In the genomic region with DNA sequence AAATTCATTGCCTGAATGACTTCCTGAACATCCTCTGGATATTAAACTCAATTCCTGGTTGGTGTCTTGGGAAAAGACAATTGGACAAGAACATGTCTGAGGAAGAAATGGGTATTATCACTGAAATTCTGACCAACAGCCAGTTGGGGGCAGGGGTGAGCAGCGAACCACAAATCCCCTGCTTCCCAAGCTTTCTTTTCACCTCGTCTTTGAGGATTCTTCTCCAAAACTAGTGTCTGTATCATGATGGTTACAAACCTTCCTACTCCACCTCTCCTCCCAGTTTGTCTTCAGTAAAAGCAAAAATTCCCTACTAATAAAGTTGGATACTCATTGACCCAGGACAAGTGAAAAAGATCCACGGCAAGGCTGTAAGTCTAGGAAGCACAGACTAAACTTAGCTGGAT, we compare ENCODE assay signal across 1 cellular context.
A peak's percentile ranks its signal among the peaks of the same experiment; 100 is the strongest.
TF ChIP-seq lines count a peak whose summit lies in the region.

No MANE protein-coding gene starts in this region.

TF ChIP-seq in K562, 482 proteins besides CTCF, POLR2A, EP300 and RAD21 (continued from another document and continues in another):
- TF ChIP-seq, protein P1, sequence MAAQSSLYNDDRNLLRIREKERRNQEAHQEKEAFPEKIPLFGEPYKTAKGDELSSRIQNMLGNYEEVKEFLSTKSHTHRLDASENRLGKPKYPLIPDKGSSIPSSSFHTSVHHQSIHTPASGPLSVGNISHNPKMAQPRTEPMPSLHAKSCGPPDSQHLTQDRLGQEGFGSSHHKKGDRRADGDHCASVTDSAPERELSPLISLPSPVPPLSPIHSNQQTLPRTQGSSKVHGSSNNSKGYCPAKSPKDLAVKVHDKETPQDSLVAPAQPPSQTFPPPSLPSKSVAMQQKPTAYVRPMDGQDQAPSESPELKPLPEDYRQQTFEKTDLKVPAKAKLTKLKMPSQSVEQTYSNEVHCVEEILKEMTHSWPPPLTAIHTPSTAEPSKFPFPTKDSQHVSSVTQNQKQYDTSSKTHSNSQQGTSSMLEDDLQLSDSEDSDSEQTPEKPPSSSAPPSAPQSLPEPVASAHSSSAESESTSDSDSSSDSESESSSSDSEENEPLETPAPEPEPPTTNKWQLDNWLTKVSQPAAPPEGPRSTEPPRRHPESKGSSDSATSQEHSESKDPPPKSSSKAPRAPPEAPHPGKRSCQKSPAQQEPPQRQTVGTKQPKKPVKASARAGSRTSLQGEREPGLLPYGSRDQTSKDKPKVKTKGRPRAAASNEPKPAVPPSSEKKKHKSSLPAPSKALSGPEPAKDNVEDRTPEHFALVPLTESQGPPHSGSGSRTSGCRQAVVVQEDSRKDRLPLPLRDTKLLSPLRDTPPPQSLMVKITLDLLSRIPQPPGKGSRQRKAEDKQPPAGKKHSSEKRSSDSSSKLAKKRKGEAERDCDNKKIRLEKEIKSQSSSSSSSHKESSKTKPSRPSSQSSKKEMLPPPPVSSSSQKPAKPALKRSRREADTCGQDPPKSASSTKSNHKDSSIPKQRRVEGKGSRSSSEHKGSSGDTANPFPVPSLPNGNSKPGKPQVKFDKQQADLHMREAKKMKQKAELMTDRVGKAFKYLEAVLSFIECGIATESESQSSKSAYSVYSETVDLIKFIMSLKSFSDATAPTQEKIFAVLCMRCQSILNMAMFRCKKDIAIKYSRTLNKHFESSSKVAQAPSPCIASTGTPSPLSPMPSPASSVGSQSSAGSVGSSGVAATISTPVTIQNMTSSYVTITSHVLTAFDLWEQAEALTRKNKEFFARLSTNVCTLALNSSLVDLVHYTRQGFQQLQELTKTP (IDR thresholded peaks at IDR 0.05; ENCODE audit: low read depth in 1 of 2, partially characterized antibody in 2 of 2): peak in 1 of 2 experiments; percentile 42
- no peak for TF ChIP-seq CAMTA2 (CRISPR knock-in tag; conservative IDR thresholded peaks at IDR 0.05)
- TF ChIP-seq, protein P2, sequence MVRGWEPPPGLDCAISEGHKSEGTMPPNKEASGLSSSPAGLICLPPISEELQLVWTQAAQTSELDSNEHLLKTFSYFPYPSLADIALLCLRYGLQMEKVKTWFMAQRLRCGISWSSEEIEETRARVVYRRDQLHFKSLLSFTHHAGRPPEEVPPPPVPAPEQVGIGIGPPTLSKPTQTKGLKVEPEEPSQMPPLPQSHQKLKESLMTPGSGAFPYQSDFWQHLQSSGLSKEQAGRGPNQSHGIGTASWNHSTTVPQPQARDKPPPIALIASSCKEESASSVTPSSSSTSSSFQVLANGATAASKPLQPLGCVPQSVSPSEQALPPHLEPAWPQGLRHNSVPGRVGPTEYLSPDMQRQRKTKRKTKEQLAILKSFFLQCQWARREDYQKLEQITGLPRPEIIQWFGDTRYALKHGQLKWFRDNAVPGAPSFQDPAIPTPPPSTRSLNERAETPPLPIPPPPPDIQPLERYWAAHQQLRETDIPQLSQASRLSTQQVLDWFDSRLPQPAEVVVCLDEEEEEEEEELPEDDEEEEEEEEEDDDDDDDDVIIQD (CRISPR knock-in tag; IDR thresholded peaks at IDR 0.05): no peak
- no peak for TF ChIP-seq PRMT5 (CRISPR knock-in tag; IDR thresholded peaks at IDR 0.05)
- TF ChIP-seq CBX3 (IDR thresholded peaks at IDR 0.05; ENCODE audit: borderline replicate concordance in 1 of 2, low read length in 2 of 2): peak in 1 of 2 experiments; percentile 50; a peak in 1 of 3 replicates
- peak; percentile 90 for TF ChIP-seq BRD9 (IDR thresholded peaks at IDR 0.05; ENCODE audit: low read depth, partially characterized antibody)
- TF ChIP-seq RCOR1 (IDR thresholded peaks at IDR 0.05; ENCODE audit: borderline replicate concordance in 1 of 2, low read depth in 2 of 2, low read length in 2 of 2): peak in 1 of 2 experiments; percentile 35; a peak in 1 of 4 replicates
- TF ChIP-seq TAF15 (IDR thresholded peaks at IDR 0.05; ENCODE audit: low read depth, low read length): no peak
- TF ChIP-seq ZNF695 (CRISPR knock-in tag; IDR thresholded peaks at IDR 0.05): no peak
- 0 out of 2 replicates have a peak, but pooled peaks have one; percentile 14 for TF ChIP-seq RB1 (IDR thresholded peaks at IDR 0.05; ENCODE audit: low read depth)
- no peak for TF ChIP-seq ZNF274 (IDR thresholded peaks at IDR 0.05; ENCODE audit: borderline replicate concordance, low read depth, low read length)
- TF ChIP-seq ZNF766 (CRISPR knock-in tag; conservative IDR thresholded peaks at IDR 0.05): no peak
- no peak for TF ChIP-seq SIN3A (IDR thresholded peaks at IDR 0.05; ENCODE audit: borderline replicate concordance in 2 of 2, control insufficient read depth in 1 of 2, low read depth in 2 of 2, low read length in 2 of 2)
- no peak for TF ChIP-seq TRIM24 (IDR thresholded peaks at IDR 0.05)
- TF ChIP-seq GABPB1 (CRISPR knock-in tag; IDR thresholded peaks at IDR 0.05): no peak
- no peak for TF ChIP-seq RFX5 (IDR thresholded peaks at IDR 0.05; ENCODE audit: low read depth, low read length)
- TF ChIP-seq, protein P3, sequence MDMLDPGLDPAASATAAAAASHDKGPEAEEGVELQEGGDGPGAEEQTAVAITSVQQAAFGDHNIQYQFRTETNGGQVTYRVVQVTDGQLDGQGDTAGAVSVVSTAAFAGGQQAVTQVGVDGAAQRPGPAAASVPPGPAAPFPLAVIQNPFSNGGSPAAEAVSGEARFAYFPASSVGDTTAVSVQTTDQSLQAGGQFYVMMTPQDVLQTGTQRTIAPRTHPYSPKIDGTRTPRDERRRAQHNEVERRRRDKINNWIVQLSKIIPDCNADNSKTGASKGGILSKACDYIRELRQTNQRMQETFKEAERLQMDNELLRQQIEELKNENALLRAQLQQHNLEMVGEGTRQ (CRISPR knock-in tag; IDR thresholded peaks at IDR 0.05): no peak
- no peak for TF ChIP-seq SRF (CRISPR knock-in tag; IDR thresholded peaks at IDR 0.05)
- TF ChIP-seq GABPB2 (CRISPR knock-in tag; conservative IDR thresholded peaks at IDR 0.05): no peak
- TF ChIP-seq CC2D1A (IDR thresholded peaks at IDR 0.05): peak; percentile 74
- TF ChIP-seq FIP1L1 (IDR thresholded peaks at IDR 0.05; ENCODE audit: low read depth, low read length, poor library complexity, severe bottlenecking): no peak
- TF ChIP-seq ZNF583 (CRISPR knock-in tag; IDR thresholded peaks at IDR 0.05): 0 out of 2 replicates have a peak, but pooled peaks have one; percentile 39
- no peak for TF ChIP-seq OTX1 (CRISPR knock-in tag; IDR thresholded peaks at IDR 0.05)
- no peak for TF ChIP-seq ZNF165 (CRISPR knock-in tag; IDR thresholded peaks at IDR 0.05; ENCODE audit: borderline replicate concordance)
- TF ChIP-seq TRIM28 (IDR thresholded peaks at IDR 0.05): no peak
- TF ChIP-seq HDAC6 (IDR thresholded peaks at IDR 0.05; ENCODE audit: low read depth, low read length): no peak
- TF ChIP-seq, protein P4, sequence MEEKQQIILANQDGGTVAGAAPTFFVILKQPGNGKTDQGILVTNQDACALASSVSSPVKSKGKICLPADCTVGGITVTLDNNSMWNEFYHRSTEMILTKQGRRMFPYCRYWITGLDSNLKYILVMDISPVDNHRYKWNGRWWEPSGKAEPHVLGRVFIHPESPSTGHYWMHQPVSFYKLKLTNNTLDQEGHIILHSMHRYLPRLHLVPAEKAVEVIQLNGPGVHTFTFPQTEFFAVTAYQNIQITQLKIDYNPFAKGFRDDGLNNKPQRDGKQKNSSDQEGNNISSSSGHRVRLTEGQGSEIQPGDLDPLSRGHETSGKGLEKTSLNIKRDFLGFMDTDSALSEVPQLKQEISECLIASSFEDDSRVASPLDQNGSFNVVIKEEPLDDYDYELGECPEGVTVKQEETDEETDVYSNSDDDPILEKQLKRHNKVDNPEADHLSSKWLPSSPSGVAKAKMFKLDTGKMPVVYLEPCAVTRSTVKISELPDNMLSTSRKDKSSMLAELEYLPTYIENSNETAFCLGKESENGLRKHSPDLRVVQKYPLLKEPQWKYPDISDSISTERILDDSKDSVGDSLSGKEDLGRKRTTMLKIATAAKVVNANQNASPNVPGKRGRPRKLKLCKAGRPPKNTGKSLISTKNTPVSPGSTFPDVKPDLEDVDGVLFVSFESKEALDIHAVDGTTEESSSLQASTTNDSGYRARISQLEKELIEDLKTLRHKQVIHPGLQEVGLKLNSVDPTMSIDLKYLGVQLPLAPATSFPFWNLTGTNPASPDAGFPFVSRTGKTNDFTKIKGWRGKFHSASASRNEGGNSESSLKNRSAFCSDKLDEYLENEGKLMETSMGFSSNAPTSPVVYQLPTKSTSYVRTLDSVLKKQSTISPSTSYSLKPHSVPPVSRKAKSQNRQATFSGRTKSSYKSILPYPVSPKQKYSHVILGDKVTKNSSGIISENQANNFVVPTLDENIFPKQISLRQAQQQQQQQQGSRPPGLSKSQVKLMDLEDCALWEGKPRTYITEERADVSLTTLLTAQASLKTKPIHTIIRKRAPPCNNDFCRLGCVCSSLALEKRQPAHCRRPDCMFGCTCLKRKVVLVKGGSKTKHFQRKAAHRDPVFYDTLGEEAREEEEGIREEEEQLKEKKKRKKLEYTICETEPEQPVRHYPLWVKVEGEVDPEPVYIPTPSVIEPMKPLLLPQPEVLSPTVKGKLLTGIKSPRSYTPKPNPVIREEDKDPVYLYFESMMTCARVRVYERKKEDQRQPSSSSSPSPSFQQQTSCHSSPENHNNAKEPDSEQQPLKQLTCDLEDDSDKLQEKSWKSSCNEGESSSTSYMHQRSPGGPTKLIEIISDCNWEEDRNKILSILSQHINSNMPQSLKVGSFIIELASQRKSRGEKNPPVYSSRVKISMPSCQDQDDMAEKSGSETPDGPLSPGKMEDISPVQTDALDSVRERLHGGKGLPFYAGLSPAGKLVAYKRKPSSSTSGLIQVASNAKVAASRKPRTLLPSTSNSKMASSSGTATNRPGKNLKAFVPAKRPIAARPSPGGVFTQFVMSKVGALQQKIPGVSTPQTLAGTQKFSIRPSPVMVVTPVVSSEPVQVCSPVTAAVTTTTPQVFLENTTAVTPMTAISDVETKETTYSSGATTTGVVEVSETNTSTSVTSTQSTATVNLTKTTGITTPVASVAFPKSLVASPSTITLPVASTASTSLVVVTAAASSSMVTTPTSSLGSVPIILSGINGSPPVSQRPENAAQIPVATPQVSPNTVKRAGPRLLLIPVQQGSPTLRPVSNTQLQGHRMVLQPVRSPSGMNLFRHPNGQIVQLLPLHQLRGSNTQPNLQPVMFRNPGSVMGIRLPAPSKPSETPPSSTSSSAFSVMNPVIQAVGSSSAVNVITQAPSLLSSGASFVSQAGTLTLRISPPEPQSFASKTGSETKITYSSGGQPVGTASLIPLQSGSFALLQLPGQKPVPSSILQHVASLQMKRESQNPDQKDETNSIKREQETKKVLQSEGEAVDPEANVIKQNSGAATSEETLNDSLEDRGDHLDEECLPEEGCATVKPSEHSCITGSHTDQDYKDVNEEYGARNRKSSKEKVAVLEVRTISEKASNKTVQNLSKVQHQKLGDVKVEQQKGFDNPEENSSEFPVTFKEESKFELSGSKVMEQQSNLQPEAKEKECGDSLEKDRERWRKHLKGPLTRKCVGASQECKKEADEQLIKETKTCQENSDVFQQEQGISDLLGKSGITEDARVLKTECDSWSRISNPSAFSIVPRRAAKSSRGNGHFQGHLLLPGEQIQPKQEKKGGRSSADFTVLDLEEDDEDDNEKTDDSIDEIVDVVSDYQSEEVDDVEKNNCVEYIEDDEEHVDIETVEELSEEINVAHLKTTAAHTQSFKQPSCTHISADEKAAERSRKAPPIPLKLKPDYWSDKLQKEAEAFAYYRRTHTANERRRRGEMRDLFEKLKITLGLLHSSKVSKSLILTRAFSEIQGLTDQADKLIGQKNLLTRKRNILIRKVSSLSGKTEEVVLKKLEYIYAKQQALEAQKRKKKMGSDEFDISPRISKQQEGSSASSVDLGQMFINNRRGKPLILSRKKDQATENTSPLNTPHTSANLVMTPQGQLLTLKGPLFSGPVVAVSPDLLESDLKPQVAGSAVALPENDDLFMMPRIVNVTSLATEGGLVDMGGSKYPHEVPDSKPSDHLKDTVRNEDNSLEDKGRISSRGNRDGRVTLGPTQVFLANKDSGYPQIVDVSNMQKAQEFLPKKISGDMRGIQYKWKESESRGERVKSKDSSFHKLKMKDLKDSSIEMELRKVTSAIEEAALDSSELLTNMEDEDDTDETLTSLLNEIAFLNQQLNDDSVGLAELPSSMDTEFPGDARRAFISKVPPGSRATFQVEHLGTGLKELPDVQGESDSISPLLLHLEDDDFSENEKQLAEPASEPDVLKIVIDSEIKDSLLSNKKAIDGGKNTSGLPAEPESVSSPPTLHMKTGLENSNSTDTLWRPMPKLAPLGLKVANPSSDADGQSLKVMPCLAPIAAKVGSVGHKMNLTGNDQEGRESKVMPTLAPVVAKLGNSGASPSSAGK (IDR thresholded peaks at IDR 0.05): no peak
- TF ChIP-seq, protein P5, sequence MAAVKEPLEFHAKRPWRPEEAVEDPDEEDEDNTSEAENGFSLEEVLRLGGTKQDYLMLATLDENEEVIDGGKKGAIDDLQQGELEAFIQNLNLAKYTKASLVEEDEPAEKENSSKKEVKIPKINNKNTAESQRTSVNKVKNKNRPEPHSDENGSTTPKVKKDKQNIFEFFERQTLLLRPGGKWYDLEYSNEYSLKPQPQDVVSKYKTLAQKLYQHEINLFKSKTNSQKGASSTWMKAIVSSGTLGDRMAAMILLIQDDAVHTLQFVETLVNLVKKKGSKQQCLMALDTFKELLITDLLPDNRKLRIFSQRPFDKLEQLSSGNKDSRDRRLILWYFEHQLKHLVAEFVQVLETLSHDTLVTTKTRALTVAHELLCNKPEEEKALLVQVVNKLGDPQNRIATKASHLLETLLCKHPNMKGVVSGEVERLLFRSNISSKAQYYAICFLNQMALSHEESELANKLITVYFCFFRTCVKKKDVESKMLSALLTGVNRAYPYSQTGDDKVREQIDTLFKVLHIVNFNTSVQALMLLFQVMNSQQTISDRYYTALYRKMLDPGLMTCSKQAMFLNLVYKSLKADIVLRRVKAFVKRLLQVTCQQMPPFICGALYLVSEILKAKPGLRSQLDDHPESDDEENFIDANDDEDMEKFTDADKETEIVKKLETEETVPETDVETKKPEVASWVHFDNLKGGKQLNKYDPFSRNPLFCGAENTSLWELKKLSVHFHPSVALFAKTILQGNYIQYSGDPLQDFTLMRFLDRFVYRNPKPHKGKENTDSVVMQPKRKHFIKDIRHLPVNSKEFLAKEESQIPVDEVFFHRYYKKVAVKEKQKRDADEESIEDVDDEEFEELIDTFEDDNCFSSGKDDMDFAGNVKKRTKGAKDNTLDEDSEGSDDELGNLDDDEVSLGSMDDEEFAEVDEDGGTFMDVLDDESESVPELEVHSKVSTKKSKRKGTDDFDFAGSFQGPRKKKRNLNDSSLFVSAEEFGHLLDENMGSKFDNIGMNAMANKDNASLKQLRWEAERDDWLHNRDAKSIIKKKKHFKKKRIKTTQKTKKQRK (IDR thresholded peaks at IDR 0.05; ENCODE audit: borderline replicate concordance, low read depth, low read length): no peak
- peak; percentile 89 for TF ChIP-seq SMC3 (conservative IDR thresholded peaks at IDR 0.05; ENCODE audit: insufficient read depth, low read depth, low read length)
- TF ChIP-seq ARID1B (IDR thresholded peaks at IDR 0.05): 0 out of 2 replicates have a peak, but pooled peaks have one; percentile 11
- TF ChIP-seq HMG20A (CRISPR knock-in tag; conservative IDR thresholded peaks at IDR 0.05): no peak
- no peak for TF ChIP-seq LARP7 (IDR thresholded peaks at IDR 0.05)
- TF ChIP-seq EP400 (IDR thresholded peaks at IDR 0.05): no peak
- no peak for TF ChIP-seq EZH2 (IDR thresholded peaks at IDR 0.05; ENCODE audit: borderline replicate concordance, low read depth, low read length)
- TF ChIP-seq, protein P6, sequence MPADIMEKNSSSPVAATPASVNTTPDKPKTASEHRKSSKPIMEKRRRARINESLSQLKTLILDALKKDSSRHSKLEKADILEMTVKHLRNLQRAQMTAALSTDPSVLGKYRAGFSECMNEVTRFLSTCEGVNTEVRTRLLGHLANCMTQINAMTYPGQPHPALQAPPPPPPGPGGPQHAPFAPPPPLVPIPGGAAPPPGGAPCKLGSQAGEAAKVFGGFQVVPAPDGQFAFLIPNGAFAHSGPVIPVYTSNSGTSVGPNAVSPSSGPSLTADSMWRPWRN (IDR thresholded peaks at IDR 0.05; ENCODE audit: low read depth): no peak
- TF ChIP-seq DMBX1 (CRISPR knock-in tag; IDR thresholded peaks at IDR 0.05; ENCODE audit: borderline replicate concordance): peak; percentile 60
- TF ChIP-seq PTBP1 (IDR thresholded peaks at IDR 0.05; ENCODE audit: low read depth, low read length): no peak
- TF ChIP-seq ZC3H8 (IDR thresholded peaks at IDR 0.05): no peak
- TF ChIP-seq SMARCA4 (IDR thresholded peaks at IDR 0.05): peak; percentile 37; the same call in 1 of the 2 replicates
- no peak for TF ChIP-seq SMAD4 (CRISPR knock-in tag; conservative IDR thresholded peaks at IDR 0.05)
